Comparison of ENCODE assay signal across 20 cellular contexts in genomic region chr6:119218548-119218947, GRCh38.
DNase-seq lines count a peak whose midpoint lies in the region; ATAC-seq, FAIRE-seq and TF ChIP-seq lines count a peak whose summit lies in the region.
"Had no signal": no experiment of that assay in that cellular context is flagged by ENCODE, and none has a peak within 500 bp of the region (broad histone marks: within the 10 kb centered on the region; RNA-seq: fewer than 3 reads in every experiment).

No MANE protein-coding gene starts in this region.

- TF ChIP-seq RAD21 in HepG2 (CRISPR knock-in tag; IDR thresholded peaks at IDR 0.05): no peak

- TF ChIP-seq POLR2A in HepG2 (IDR thresholded peaks at IDR 0.05; ENCODE audit: insufficient read depth in 1 of 2, low read depth in 2 of 2, low read length in 2 of 2): no peak
- TF ChIP-seq POLR2A in right lobe of liver (IDR thresholded peaks at IDR 0.05): no peak

- CTCF ChIA-PET in HepG2 (lab: Yijun Ruan, JAX; ENCODE audit: low intra/inter-chr PET ratio, low total read pairs): no interaction called here

- H3K4me3 ChIP-seq in HepG2 (replicated peaks in 1 of 3; ENCODE audit: insufficient read depth in 1 of 3, low read depth in 2 of 3, low read length in 3 of 3) (no peak overlapping the region), right lobe of liver (no peak overlapping the region), keratinocyte (ENCODE audit: control insufficient read depth in 2 of 3, extremely low read depth in 1 of 3, insufficient read depth in 2 of 3, low read depth in 1 of 3, low read length in 3 of 3) (no peak overlapping the region), right cardiac atrium (ENCODE audit: low read length) (no peak overlapping the region)
- H3K4me3 ChIP-seq: BLaER1, GM23248 had no signal

- TF ChIP-seq CTCF in HepG2 (CRISPR knock-in tag; IDR thresholded peaks at IDR 0.05): no peak
- no peak for TF ChIP-seq CTCF in right lobe of liver (IDR thresholded peaks at IDR 0.05)
- no peak for TF ChIP-seq CTCF in keratinocyte (optimal IDR thresholded peaks at IDR 0.05 in 1 of 3, IDR thresholded peaks at IDR 0.05 in 1 of 3, conservative IDR thresholded peaks at IDR 0.05 in 1 of 3; ENCODE audit: extremely low read depth in 1 of 3, insufficient read depth in 2 of 3, low read length in 3 of 3)

- FAIRE-seq in HepG2 (lab: Jason Lieb, UNC) (no peak), keratinocyte (lab: Jason Lieb, UNC) (no peak), urothelium cell line (lab: Jason Lieb, UNC) (peak; percentile 30)
- FAIRE-seq: A204.1, G401.6, GM12892 had no signal

- 96% methylated on average over 4 of the region's 4 CpGs for WGBS in HepG2 (ENCODE audit: low lambda C conversion rate)
- 89% methylated on average over 4 of the region's 4 CpGs for WGBS in right lobe of liver (ENCODE audit: insufficient coverage, low coverage, low lambda C conversion rate, missing lambda C conversion rate)
- 98% methylated on average over 4 of the region's 4 CpGs for WGBS in right cardiac atrium

- H3K4me2 ChIP-seq in HepG2 (ENCODE audit: low read depth, low read length) (no peak overlapping the region), keratinocyte (ENCODE audit: control insufficient read depth, extremely low read depth, insufficient read depth, low read depth, low read length) (peak overlapping the region; percentile 8)
- H3K4me2 ChIP-seq: BLaER1 had no signal

- H3K27ac ChIP-seq in HepG2 (ENCODE audit: extremely low read length, insufficient read depth, low read length) (no peak overlapping the region), right lobe of liver (no peak overlapping the region), keratinocyte (ENCODE audit: control insufficient read depth, insufficient read depth, low read length) (no peak overlapping the region), right cardiac atrium (ENCODE audit: low read length) (no peak overlapping the region)
- H3K27ac ChIP-seq: 22Rv1, BLaER1, C4-2B, GM23248 had no signal

- ATAC-seq in HepG2: no peak
- ATAC-seq in right lobe of liver: no peak
- no peak for ATAC-seq in right cardiac atrium
- ATAC-seq: CD8-positive, alpha-beta T cell; HCT116 had no signal

- H2AFZ ChIP-seq in HepG2 (ENCODE audit: low read length) (no peak overlapping the region), keratinocyte (ENCODE audit: control insufficient read depth, low read length) (peak overlapping the region; percentile 2)
- H2AFZ ChIP-seq: GM23248 had no signal

- H3K9me1 ChIP-seq in keratinocyte (ENCODE audit: control insufficient read depth, extremely low read depth, insufficient read depth, low read length): no peaks in the 10 kb centered on the region

- H3K27me3 ChIP-seq in HepG2 (ENCODE audit: control insufficient read depth in 1 of 2, insufficient read depth in 2 of 2, low read length in 2 of 2) (no peaks in the 10 kb centered on the region), right lobe of liver (no peaks in the 10 kb centered on the region), keratinocyte (ENCODE audit: control insufficient read depth, extremely low read depth, insufficient read depth, low read length) (no peaks in the 10 kb centered on the region), right cardiac atrium (ENCODE audit: control insufficient read depth, insufficient read depth) (no peaks in the 10 kb centered on the region)
- H3K27me3 ChIP-seq: BLaER1 had no signal

- DNase-seq in HepG2 (ENCODE audit: low spot score) (no peak), right lobe of liver (no peak), keratinocyte (ENCODE audit: low read depth, low spot score) (no peak), urothelium cell line (ENCODE audit: low spot score) (no peak), right cardiac atrium (no peak)
- DNase-seq in stimulated activated naive CD4-positive, alpha-beta T cell (lab: John Stamatoyannopoulos, UW): no peak
- DNase-seq: Caco-2; CD4-positive, CD25-positive, alpha-beta regulatory T cell; CD8-positive, alpha-beta T cell; DMS153; DND-41; GM23248; H9 had no signal

- in situ Hi-C loops in HepG2 (cut with HindIII; ENCODE audit: extremely low pct_ligation_motif_present, low pct_unique_long_range_greater_than_20kb): no loop called here

- dilution Hi-C loops in keratinocyte (cut with MboI; ENCODE audit: extremely low pct_ligation_motif_present, low sequenced_read_pairs): no loop called here

- H3K9me3 ChIP-seq in HepG2 (ENCODE audit: low read length): no peaks in the 10 kb centered on the region
- no peaks in the 10 kb centered on the region for H3K9me3 ChIP-seq in right lobe of liver
- H3K9me3 ChIP-seq in keratinocyte (ENCODE audit: control insufficient read depth, low read depth, low read length): no peaks in the 10 kb centered on the region
- H3K9me3 ChIP-seq in right cardiac atrium (ENCODE audit: control insufficient read depth, low read length): no peaks in the 10 kb centered on the region
- H3K9me3 ChIP-seq: BLaER1, Caco-2 had no signal

- no TSS peak for BruUV-seq in HepG2 (replicated peaks; lab: Mats Ljungman, UMichigan)

- peaks cover 47% of the 10 kb centered on the region for H3K4me1 ChIP-seq in HepG2 (ENCODE audit: insufficient read depth, low read length)
- H3K4me1 ChIP-seq in right lobe of liver: peaks cover 0 to 17% (median 5%) of the 10 kb centered on the region in 4 donors
- peaks cover 14% of the 10 kb centered on the region for H3K4me1 ChIP-seq in keratinocyte (ENCODE audit: control insufficient read depth, extremely low read depth, insufficient read depth, low read length)
- peaks cover 4% of the 10 kb centered on the region for H3K4me1 ChIP-seq in right cardiac atrium (ENCODE audit: control insufficient read depth, insufficient read depth, low read length)
- H3K4me1 ChIP-seq: BLaER1 had no signal

- H3K36me3 ChIP-seq in HepG2 (replicated peaks in 1 of 2; ENCODE audit: control insufficient read depth in 1 of 2, insufficient read depth in 2 of 2, low read length in 2 of 2) (peaks cover 8 to 20% of the 10 kb centered on the region in 2 experiments), right lobe of liver (no peaks in the 10 kb centered on the region), keratinocyte (ENCODE audit: control insufficient read depth in 2 of 2, extremely low read depth in 1 of 2, insufficient read depth in 2 of 2, low read length in 2 of 2) (no peaks in the 10 kb centered on the region)
- H3K36me3 ChIP-seq: BLaER1 had no signal

- peaks cover 28% of the 10 kb centered on the region for H3K79me2 ChIP-seq in HepG2 (ENCODE audit: insufficient read depth, low read length)
- H3K79me2 ChIP-seq in keratinocyte (ENCODE audit: control insufficient read depth, insufficient read depth, low read length): no peaks in the 10 kb centered on the region

- H3K9ac ChIP-seq in HepG2 (ENCODE audit: insufficient read depth, low read depth, low read length) (no peak overlapping the region), keratinocyte (ENCODE audit: control insufficient read depth, extremely low read depth, insufficient read depth, low read length) (no peak overlapping the region)
- H3K9ac ChIP-seq: BLaER1, GM23248 had no signal

- intact Hi-C loops in HepG2 (cut with micrococcal nuclease; ENCODE audit: unreplicated experiment): no loop called here
- intact Hi-C loops in right lobe of liver (cut with DNase I): no loop called here
- intact Hi-C loops in right cardiac atrium (cut with DNase I): no loop called here

- POLR2A ChIA-PET in HepG2 (lab: Yijun Ruan, JAX): no interaction called here

- H4K20me1 ChIP-seq in HepG2 (ENCODE audit: insufficient read depth, low read length) (peaks cover 18% of the 10 kb centered on the region; the same call in 1 of the 2 replicates), keratinocyte (ENCODE audit: control insufficient read depth, extremely low read depth, insufficient read depth, low read length) (no peaks in the 10 kb centered on the region)
- H4K20me1 ChIP-seq: BLaER1 had no signal

- TF ChIP-seq EP300 in HepG2 (IDR thresholded peaks at IDR 0.05; ENCODE audit: low read depth in 2 of 2, low read length in 2 of 2) (no peak), HepG2 (CRISPR knock-in tag; IDR thresholded peaks at IDR 0.05; ENCODE audit: borderline replicate concordance) (no peak)

TF ChIP-seq in HepG2, 621 proteins besides CTCF, POLR2A, EP300 and RAD21:
- TF ChIP-seq TBX2 (CRISPR knock-in tag; IDR thresholded peaks at IDR 0.05; ENCODE audit: borderline replicate concordance) (no peak), POLR2G (IDR thresholded peaks at IDR 0.05; ENCODE audit: low read depth, low read length) (0 out of 2 replicates have a peak, but pooled peaks have one; percentile 30), MBNL3 (CRISPR knock-in tag; conservative IDR thresholded peaks at IDR 0.05) (no peak), POLR2AphosphoS2 (IDR thresholded peaks at IDR 0.05; ENCODE audit: low read depth, low read length) (no peak; the same call in 1 of the 2 replicates), RBM22 (optimal IDR thresholded peaks at IDR 0.05; ENCODE audit: low read length) (peak; percentile 99)
